Comparison of ENCODE assay signal across 1 cellular context in the genomic region with DNA sequence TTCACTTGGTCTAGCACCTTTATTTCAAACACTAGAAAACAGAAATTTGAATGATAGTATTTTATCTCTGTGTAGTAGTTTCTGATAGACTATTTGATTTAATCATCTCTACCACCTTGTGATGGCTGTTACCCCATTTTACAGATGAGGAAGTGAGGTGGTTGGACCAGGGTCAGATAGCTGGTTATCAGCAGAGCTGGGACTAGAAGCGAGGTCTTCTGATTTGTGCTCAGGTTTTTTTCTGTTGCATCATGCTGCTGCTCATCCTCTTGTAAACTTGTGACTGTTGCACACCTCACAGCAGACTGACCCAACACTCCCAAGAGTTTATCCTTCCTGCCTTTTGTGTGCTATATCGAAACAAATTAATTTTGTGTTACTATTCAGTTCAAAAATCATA.
TF ChIP-seq lines count a peak whose summit lies in the region.

No MANE protein-coding gene starts in this region.

TF ChIP-seq in K562, 482 proteins besides CTCF, POLR2A, EP300 and RAD21 (continued from another document):
- TF ChIP-seq, protein P1, sequence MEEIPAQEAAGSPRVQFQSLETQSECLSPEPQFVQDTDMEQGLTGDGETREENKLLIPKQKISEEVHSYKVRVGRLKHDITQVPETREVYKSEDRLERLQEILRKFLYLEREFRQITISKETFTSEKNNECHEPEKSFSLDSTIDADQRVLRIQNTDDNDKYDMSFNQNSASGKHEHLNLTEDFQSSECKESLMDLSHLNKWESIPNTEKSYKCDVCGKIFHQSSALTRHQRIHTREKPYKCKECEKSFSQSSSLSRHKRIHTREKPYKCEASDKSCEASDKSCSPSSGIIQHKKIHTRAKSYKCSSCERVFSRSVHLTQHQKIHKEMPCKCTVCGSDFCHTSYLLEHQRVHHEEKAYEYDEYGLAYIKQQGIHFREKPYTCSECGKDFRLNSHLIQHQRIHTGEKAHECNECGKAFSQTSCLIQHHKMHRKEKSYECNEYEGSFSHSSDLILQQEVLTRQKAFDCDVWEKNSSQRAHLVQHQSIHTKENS (CRISPR knock-in tag; IDR thresholded peaks at IDR 0.05): no peak
- no peak for TF ChIP-seq ZFP36 (IDR thresholded peaks at IDR 0.05; ENCODE audit: low read depth, low read length, partially characterized antibody)
- no peak for TF ChIP-seq HDGF (IDR thresholded peaks at IDR 0.05)
- TF ChIP-seq, protein P2, sequence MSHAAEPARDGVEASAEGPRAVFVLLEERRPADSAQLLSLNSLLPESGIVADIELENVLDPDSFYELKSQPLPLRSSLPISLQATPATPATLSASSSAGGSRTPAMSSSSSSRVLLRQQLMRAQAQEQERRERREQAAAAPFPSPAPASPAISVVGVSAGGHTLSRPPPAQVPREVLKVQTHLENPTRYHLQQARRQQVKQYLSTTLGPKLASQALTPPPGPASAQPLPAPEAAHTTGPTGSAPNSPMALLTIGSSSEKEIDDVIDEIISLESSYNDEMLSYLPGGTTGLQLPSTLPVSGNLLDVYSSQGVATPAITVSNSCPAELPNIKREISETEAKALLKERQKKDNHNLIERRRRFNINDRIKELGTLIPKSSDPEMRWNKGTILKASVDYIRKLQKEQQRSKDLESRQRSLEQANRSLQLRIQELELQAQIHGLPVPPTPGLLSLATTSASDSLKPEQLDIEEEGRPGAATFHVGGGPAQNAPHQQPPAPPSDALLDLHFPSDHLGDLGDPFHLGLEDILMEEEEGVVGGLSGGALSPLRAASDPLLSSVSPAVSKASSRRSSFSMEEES (CRISPR knock-in tag; IDR thresholded peaks at IDR 0.05): no peak
- TF ChIP-seq, protein P3, sequence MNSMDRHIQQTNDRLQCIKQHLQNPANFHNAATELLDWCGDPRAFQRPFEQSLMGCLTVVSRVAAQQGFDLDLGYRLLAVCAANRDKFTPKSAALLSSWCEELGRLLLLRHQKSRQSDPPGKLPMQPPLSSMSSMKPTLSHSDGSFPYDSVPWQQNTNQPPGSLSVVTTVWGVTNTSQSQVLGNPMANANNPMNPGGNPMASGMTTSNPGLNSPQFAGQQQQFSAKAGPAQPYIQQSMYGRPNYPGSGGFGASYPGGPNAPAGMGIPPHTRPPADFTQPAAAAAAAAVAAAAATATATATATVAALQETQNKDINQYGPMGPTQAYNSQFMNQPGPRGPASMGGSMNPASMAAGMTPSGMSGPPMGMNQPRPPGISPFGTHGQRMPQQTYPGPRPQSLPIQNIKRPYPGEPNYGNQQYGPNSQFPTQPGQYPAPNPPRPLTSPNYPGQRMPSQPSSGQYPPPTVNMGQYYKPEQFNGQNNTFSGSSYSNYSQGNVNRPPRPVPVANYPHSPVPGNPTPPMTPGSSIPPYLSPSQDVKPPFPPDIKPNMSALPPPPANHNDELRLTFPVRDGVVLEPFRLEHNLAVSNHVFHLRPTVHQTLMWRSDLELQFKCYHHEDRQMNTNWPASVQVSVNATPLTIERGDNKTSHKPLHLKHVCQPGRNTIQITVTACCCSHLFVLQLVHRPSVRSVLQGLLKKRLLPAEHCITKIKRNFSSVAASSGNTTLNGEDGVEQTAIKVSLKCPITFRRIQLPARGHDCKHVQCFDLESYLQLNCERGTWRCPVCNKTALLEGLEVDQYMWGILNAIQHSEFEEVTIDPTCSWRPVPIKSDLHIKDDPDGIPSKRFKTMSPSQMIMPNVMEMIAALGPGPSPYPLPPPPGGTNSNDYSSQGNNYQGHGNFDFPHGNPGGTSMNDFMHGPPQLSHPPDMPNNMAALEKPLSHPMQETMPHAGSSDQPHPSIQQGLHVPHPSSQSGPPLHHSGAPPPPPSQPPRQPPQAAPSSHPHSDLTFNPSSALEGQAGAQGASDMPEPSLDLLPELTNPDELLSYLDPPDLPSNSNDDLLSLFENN (IDR thresholded peaks at IDR 0.05; ENCODE audit: low read depth in 2 of 2, low read length in 2 of 2): no peak
- TF ChIP-seq, protein P4, sequence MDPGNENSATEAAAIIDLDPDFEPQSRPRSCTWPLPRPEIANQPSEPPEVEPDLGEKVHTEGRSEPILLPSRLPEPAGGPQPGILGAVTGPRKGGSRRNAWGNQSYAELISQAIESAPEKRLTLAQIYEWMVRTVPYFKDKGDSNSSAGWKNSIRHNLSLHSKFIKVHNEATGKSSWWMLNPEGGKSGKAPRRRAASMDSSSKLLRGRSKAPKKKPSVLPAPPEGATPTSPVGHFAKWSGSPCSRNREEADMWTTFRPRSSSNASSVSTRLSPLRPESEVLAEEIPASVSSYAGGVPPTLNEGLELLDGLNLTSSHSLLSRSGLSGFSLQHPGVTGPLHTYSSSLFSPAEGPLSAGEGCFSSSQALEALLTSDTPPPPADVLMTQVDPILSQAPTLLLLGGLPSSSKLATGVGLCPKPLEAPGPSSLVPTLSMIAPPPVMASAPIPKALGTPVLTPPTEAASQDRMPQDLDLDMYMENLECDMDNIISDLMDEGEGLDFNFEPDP (CRISPR knock-in tag; IDR thresholded peaks at IDR 0.05): no peak
- TF ChIP-seq, protein P5, sequence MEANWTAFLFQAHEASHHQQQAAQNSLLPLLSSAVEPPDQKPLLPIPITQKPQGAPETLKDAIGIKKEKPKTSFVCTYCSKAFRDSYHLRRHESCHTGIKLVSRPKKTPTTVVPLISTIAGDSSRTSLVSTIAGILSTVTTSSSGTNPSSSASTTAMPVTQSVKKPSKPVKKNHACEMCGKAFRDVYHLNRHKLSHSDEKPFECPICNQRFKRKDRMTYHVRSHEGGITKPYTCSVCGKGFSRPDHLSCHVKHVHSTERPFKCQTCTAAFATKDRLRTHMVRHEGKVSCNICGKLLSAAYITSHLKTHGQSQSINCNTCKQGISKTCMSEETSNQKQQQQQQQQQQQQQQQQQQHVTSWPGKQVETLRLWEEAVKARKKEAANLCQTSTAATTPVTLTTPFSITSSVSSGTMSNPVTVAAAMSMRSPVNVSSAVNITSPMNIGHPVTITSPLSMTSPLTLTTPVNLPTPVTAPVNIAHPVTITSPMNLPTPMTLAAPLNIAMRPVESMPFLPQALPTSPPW (CRISPR knock-in tag; IDR thresholded peaks at IDR 0.05): no peak
- TF ChIP-seq RAD51 (IDR thresholded peaks at IDR 0.05; ENCODE audit: borderline replicate concordance, low read depth): no peak
- TF ChIP-seq MYBL2 (IDR thresholded peaks at IDR 0.05; ENCODE audit: low read depth): no peak
- TF ChIP-seq MYBL2 (CRISPR knock-in tag; IDR thresholded peaks at IDR 0.05; ENCODE audit: borderline replicate concordance): no peak
- TF ChIP-seq ZNF41 (CRISPR knock-in tag; conservative IDR thresholded peaks at IDR 0.05): no peak
- no peak for TF ChIP-seq ZNF507 (tag; conservative IDR thresholded peaks at IDR 0.05)
- no peak for TF ChIP-seq SRSF3 (IDR thresholded peaks at IDR 0.05; ENCODE audit: insufficient read depth, low read length)
- TF ChIP-seq, protein P6, sequence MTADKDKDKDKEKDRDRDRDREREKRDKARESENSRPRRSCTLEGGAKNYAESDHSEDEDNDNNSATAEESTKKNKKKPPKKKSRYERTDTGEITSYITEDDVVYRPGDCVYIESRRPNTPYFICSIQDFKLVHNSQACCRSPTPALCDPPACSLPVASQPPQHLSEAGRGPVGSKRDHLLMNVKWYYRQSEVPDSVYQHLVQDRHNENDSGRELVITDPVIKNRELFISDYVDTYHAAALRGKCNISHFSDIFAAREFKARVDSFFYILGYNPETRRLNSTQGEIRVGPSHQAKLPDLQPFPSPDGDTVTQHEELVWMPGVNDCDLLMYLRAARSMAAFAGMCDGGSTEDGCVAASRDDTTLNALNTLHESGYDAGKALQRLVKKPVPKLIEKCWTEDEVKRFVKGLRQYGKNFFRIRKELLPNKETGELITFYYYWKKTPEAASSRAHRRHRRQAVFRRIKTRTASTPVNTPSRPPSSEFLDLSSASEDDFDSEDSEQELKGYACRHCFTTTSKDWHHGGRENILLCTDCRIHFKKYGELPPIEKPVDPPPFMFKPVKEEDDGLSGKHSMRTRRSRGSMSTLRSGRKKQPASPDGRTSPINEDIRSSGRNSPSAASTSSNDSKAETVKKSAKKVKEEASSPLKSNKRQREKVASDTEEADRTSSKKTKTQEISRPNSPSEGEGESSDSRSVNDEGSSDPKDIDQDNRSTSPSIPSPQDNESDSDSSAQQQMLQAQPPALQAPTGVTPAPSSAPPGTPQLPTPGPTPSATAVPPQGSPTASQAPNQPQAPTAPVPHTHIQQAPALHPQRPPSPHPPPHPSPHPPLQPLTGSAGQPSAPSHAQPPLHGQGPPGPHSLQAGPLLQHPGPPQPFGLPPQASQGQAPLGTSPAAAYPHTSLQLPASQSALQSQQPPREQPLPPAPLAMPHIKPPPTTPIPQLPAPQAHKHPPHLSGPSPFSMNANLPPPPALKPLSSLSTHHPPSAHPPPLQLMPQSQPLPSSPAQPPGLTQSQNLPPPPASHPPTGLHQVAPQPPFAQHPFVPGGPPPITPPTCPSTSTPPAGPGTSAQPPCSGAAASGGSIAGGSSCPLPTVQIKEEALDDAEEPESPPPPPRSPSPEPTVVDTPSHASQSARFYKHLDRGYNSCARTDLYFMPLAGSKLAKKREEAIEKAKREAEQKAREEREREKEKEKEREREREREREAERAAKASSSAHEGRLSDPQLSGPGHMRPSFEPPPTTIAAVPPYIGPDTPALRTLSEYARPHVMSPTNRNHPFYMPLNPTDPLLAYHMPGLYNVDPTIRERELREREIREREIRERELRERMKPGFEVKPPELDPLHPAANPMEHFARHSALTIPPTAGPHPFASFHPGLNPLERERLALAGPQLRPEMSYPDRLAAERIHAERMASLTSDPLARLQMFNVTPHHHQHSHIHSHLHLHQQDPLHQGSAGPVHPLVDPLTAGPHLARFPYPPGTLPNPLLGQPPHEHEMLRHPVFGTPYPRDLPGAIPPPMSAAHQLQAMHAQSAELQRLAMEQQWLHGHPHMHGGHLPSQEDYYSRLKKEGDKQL (CRISPR knock-in tag; IDR thresholded peaks at IDR 0.05; ENCODE audit: borderline replicate concordance): no peak
- no peak for TF ChIP-seq STAG1 (CRISPR knock-in tag; IDR thresholded peaks at IDR 0.05; ENCODE audit: borderline replicate concordance)
- TF ChIP-seq, protein P7, sequence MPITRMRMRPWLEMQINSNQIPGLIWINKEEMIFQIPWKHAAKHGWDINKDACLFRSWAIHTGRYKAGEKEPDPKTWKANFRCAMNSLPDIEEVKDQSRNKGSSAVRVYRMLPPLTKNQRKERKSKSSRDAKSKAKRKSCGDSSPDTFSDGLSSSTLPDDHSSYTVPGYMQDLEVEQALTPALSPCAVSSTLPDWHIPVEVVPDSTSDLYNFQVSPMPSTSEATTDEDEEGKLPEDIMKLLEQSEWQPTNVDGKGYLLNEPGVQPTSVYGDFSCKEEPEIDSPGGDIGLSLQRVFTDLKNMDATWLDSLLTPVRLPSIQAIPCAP (CRISPR knock-in tag; IDR thresholded peaks at IDR 0.05; ENCODE audit: borderline replicate concordance): no peak
- TF ChIP-seq FOXP1 (CRISPR knock-in tag; IDR thresholded peaks at IDR 0.05): no peak
- no peak for TF ChIP-seq FUS (optimal IDR thresholded peaks at IDR 0.05; ENCODE audit: low read depth, low read length)
- no peak for TF ChIP-seq ZNF133 (CRISPR knock-in tag; IDR thresholded peaks at IDR 0.05)
- TF ChIP-seq, protein P8, sequence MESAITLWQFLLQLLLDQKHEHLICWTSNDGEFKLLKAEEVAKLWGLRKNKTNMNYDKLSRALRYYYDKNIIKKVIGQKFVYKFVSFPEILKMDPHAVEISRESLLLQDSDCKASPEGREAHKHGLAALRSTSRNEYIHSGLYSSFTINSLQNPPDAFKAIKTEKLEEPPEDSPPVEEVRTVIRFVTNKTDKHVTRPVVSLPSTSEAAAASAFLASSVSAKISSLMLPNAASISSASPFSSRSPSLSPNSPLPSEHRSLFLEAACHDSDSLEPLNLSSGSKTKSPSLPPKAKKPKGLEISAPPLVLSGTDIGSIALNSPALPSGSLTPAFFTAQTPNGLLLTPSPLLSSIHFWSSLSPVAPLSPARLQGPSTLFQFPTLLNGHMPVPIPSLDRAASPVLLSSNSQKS (CRISPR knock-in tag; IDR thresholded peaks at IDR 0.05): no peak
- peak; percentile 28; the same call in 1 of the 2 replicates for TF ChIP-seq CBFA2T2 (conservative IDR thresholded peaks at IDR 0.05)
- TF ChIP-seq TBP (optimal IDR thresholded peaks at IDR 0.05; ENCODE audit: low read depth, low read length): no peak
- peak; percentile 81; the same call in 1 of the 2 replicates for TF ChIP-seq BCOR (IDR thresholded peaks at IDR 0.05)
- TF ChIP-seq, protein P9, sequence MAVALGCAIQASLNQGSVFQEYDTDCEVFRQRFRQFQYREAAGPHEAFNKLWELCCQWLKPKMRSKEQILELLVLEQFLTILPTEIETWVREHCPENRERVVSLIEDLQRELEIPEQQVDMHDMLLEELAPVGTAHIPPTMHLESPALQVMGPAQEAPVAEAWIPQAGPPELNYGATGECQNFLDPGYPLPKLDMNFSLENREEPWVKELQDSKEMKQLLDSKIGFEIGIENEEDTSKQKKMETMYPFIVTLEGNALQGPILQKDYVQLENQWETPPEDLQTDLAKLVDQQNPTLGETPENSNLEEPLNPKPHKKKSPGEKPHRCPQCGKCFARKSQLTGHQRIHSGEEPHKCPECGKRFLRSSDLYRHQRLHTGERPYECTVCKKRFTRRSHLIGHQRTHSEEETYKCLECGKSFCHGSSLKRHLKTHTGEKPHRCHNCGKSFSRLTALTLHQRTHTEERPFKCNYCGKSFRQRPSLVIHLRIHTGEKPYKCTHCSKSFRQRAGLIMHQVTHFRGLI (CRISPR knock-in tag; IDR thresholded peaks at IDR 0.05): no peak
- TF ChIP-seq ZNF143 (CRISPR knock-in tag; IDR thresholded peaks at IDR 0.05): no peak
- TF ChIP-seq EWSR1 (IDR thresholded peaks at IDR 0.05; ENCODE audit: borderline replicate concordance, low read depth, partially characterized antibody): no peak
- TF ChIP-seq FOS (IDR thresholded peaks at IDR 0.05; ENCODE audit: extremely low read depth, insufficient read length): no peak
- TF ChIP-seq GABPA (tag; conservative IDR thresholded peaks at IDR 0.05; ENCODE audit: low read depth): no peak
- TF ChIP-seq, protein P10, sequence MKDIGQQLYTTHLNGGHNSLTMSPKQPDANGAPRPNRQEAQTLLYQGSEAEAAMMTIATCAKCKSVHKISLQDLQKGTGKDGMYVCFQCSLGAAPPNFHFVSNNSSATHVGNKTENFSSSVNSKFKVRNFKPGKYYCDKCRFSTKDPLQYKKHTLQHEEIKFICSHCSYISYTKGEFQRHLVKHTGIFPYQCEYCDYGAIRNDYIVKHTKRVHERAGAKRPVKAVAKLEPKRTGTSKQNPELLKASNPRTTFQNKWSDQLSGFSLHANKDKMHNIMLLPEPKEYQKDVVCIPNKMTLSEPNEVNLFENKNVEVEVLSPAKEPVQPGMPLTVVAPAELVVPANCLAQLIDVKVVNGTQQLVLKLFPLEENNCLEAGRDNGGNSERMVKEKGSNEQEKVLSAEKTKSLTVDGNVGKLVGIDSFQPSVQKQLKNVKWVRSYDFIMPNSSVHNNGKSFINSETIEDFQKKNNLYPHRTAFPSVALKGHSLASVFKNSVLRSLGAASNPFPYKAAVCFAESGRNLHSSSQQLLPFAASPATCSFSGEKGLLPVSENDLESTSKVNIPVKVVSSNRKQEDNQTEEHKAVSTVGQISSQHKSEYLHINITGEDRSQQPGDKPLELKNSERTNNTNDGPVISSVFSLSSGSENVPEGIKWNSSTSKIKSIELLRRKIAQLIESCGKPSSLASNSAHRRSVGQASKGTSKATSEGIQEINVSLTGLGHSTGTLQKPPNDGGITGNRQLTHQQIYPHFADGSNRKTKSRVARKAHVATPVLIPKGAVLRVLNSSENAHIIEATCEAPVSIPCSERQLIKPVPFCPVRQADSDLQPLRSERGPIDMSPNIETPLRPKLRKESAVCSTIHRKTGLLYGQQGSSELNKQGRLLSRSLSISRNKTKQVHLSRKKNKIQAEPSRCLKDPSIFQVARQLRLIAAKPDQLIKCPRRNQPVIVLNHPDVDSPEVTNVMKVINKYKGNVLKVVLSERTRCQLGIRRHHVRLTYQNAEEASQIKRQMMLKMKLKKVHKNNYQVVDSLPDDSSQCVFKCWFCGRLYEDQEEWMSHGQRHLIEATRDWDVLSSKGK (CRISPR knock-in tag; IDR thresholded peaks at IDR 0.05): no peak
- TF ChIP-seq ZNF717 (CRISPR knock-in tag; IDR thresholded peaks at IDR 0.05): no peak
TF ChIP-seq in K562: peak in this region for 38.
